In genomic region chr1:157249739-157250138, GRCh38 we compare ENCODE assay signal across 16 cellular contexts.
DNase-seq lines count a peak whose midpoint lies in the region; ATAC-seq, FAIRE-seq and TF ChIP-seq lines count a peak whose summit lies in the region.
"Had no signal": no experiment of that assay in that cellular context is flagged by ENCODE, and none has a peak within 500 bp of the region (broad histone marks: within the 10 kb centered on the region; RNA-seq: fewer than 3 reads in every experiment).

No MANE protein-coding gene starts in this region.

- DNase-seq in GM19239 (ENCODE audit: insufficient read length, low spot score) (no peak), osteoblast (ENCODE audit: insufficient read length, low spot score, missing footprints) (peak; percentile 3), DMS 273 (lab: John Stamatoyannopoulos, UW; ENCODE audit: unreplicated experiment) (no peak)
- DNase-seq in activated CD8-positive, alpha-beta T cell treated with anti-CD3 and anti-CD28 coated beads for 36 hours, result no peak
- DNase-seq: CD8-positive, alpha-beta T cell; COR-L47; DMS53; GF-D8; GM23248 had no signal

- H3K4me1 ChIP-seq in osteoblast (ENCODE audit: insufficient read depth, low read length), result no peaks in the 10 kb centered on the region
- H3K4me1 ChIP-seq: A549 had no signal

- no peaks in the 10 kb centered on the region for H3K27me3 ChIP-seq in osteoblast (ENCODE audit: insufficient read depth, low read length)

- H3K4me3 ChIP-seq in osteoblast (ENCODE audit: insufficient read depth, low read length), result no peak overlapping the region
- H3K4me3 ChIP-seq: A549, GM23248 had no signal

- CTCF ChIA-PET in activated CD8-positive, alpha-beta T cell treated with anti-CD3 and anti-CD28 coated beads for 36 hours (lab: Charles Lee), result no interaction called here

- POLR2A ChIA-PET in activated CD8-positive, alpha-beta T cell treated with anti-CD3 and anti-CD28 coated beads for 36 hours (lab: Charles Lee), result no interaction called here

- H3K27ac ChIP-seq in osteoblast (ENCODE audit: low read depth, low read length), result no peak overlapping the region
- H3K27ac ChIP-seq: A549, GM23248, HL-60 had no signal

- peak; percentile 6 for ATAC-seq in HG03432 (IDR thresholded peaks at IDR 0.05; ENCODE audit: unreplicated experiment)
- no peak for ATAC-seq in activated CD8-positive, alpha-beta T cell treated with anti-CD3 and anti-CD28 coated beads for 36 hours
- ATAC-seq in HG03175 (IDR thresholded peaks at IDR 0.05; ENCODE audit: unreplicated experiment), result no peak
- ATAC-seq: A549; CD8-positive, alpha-beta T cell; HCT116 had no signal

- H3K4me2 ChIP-seq in osteoblast (ENCODE audit: insufficient read depth, low read length), result no peak overlapping the region
- H3K4me2 ChIP-seq: A549 had no signal

- no peak for TF ChIP-seq CTCF in osteoblast (IDR thresholded peaks at IDR 0.05; ENCODE audit: extremely low read depth, low read depth, low read length)
- no peak for TF ChIP-seq CTCF in activated CD8-positive, alpha-beta T cell treated with anti-CD3 and anti-CD28 coated beads for 36 hours (IDR thresholded peaks at IDR 0.05)

- FAIRE-seq in GM19239 (lab: Jason Lieb, UNC), result peak; percentile 8
- FAIRE-seq: A549, H54 had no signal

- no peak overlapping the region for H3K27ac Mint-ChIP-seq in activated CD8-positive, alpha-beta T cell treated with anti-CD3 and anti-CD28 coated beads for 36 hours
- H3K27ac Mint-ChIP-seq: CD8-positive, alpha-beta T cell had no signal

- no peaks in the 10 kb centered on the region for H3K36me3 ChIP-seq in osteoblast (ENCODE audit: insufficient read depth, low read length)

- peaks cover 3% of the 10 kb centered on the region for H3K4me1 Mint-ChIP-seq in activated CD8-positive, alpha-beta T cell treated with anti-CD3 and anti-CD28 coated beads for 36 hours (ENCODE audit: low read depth)

- H3K27me3 Mint-ChIP-seq in activated CD8-positive, alpha-beta T cell treated with anti-CD3 and anti-CD28 coated beads for 36 hours, result peaks cover 51% of the 10 kb centered on the region

- H3K9me3 Mint-ChIP-seq in activated CD8-positive, alpha-beta T cell treated with anti-CD3 and anti-CD28 coated beads for 36 hours, result no peaks in the 10 kb centered on the region
- H3K9me3 Mint-ChIP-seq: CD8-positive, alpha-beta T cell had no signal

- intact Hi-C loops in activated CD8-positive, alpha-beta T cell treated with anti-CD3 and anti-CD28 coated beads for 36 hours (cut with micrococcal nuclease), result no loop called here

- H4K20me1 ChIP-seq in osteoblast (ENCODE audit: insufficient read depth, low read length), result no peaks in the 10 kb centered on the region

- H3K4me3 Mint-ChIP-seq in activated CD8-positive, alpha-beta T cell treated with anti-CD3 and anti-CD28 coated beads for 36 hours, result no peak overlapping the region
- H3K4me3 Mint-ChIP-seq: CD14-positive monocyte; CD8-positive, alpha-beta T cell had no signal

- H2AFZ ChIP-seq in osteoblast (ENCODE audit: low read length), result no peak overlapping the region
- H2AFZ ChIP-seq: GM23248 had no signal

- no peaks in the 10 kb centered on the region for H3K36me3 Mint-ChIP-seq in activated CD8-positive, alpha-beta T cell treated with anti-CD3 and anti-CD28 coated beads for 36 hours (ENCODE audit: low read depth)
- H3K36me3 Mint-ChIP-seq: CD14-positive monocyte; CD8-positive, alpha-beta T cell had no signal

- no peaks in the 10 kb centered on the region for H3K9me3 ChIP-seq in osteoblast (ENCODE audit: low read depth, low read length)
- H3K9me3 ChIP-seq: A549 had no signal

- H3K79me2 ChIP-seq in osteoblast (ENCODE audit: insufficient read depth, low read length), result no peaks in the 10 kb centered on the region
